9 cellular contexts compared by ENCODE assay signal in the genomic region with DNA sequence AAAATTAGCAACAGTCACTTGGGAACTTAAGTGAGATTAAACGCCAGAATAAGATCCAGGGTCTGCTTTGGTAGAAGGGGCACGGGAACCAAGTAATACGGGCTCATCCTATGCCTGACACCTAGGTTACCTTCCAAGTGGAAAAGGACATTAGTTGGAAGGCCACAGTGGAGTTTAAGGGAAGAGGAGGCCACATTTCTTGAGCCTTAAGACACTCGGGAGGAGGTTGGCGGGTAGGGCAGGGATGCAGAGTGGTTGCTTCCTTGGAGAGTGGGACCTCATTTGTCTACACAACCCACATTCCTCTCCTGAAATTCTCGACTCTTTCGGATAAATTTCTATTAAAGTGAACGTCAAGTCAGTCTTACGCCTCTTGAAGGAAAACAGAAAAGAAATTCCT. TPM values are rescaled to one million over a fixed set of nuclear protein-coding genes. Genes with fewer than 3 reads are reported as not detected.
DNase-seq lines count a peak whose midpoint lies in the region; ATAC-seq and TF ChIP-seq lines count a peak whose summit lies in the region.
"Had no signal": no experiment of that assay in that cellular context is flagged by ENCODE, and none has a peak within 500 bp of the region (broad histone marks: within the 10 kb centered on the region; RNA-seq: fewer than 3 reads in every experiment).

No MANE protein-coding gene starts in this region.

- peak overlapping the region; percentile 53 to 60 for H3K4me3 ChIP-seq in cardiac fibroblast (replicated peaks in 1 of 2; ENCODE audit: low read depth in 2 of 2, low read length in 2 of 2)
- no peak overlapping the region for H3K4me3 ChIP-seq in mesodermal cell (ENCODE audit: extremely low read depth, insufficient read depth, low read length, poor library complexity, severe bottlenecking)
- H3K4me3 ChIP-seq in tibial artery: peak overlapping the region; percentile 47 to 54

- H3K4me3 Mint-ChIP-seq in activated T-cell treated with anti-CD3 and anti-CD28 coated beads, Interleukin-2, amount 50 U/mL, for 24 hours: peak overlapping the region; percentile 85

- H3K36me3 ChIP-seq in mesodermal cell (ENCODE audit: control insufficient read depth, insufficient read depth, low read length) (no peaks in the 10 kb centered on the region), tibial artery (no peaks in the 10 kb centered on the region)

- H3K27ac ChIP-seq in mesodermal cell (ENCODE audit: low read depth, low read length, severe bottlenecking) (peak overlapping the region; percentile 50), tibial artery (no peak overlapping the region)
- H3K27ac ChIP-seq: KMS-11 had no signal

- no peak for DNase-seq in activated T-cell treated with anti-CD3 and anti-CD28 coated beads, Interleukin-2, amount 50 U/mL, for 24 hours
- no peak for DNase-seq in activated T-cell treated with anti-CD3 and anti-CD28 coated beads, Interleukin-2, amount 50 U/mL, for 1 hour
- DNase-seq in cardiac fibroblast (ENCODE audit: low read depth in 2 of 2) (no peak), tibial artery (no peak), NCI-H1930 (lab: John Stamatoyannopoulos, UW) (no peak), NCI-H510A (lab: John Stamatoyannopoulos, UW) (no peak)

- no peaks in the 10 kb centered on the region for H3K4me1 ChIP-seq in mesodermal cell (ENCODE audit: control insufficient read depth, insufficient read depth, low read length, poor library complexity, severe bottlenecking)
- H3K4me1 ChIP-seq in tibial artery: peaks cover 0 to 8% (median 3%) of the 10 kb centered on the region in 4 donors

- WGBS in mesodermal cell (ENCODE audit: insufficient coverage in 2 of 2), 2 experiments: 94 to 95% methylated on average over 3 of the region's 9 CpGs

- peaks cover 26% of the 10 kb centered on the region for H3K4me1 Mint-ChIP-seq in activated T-cell treated with anti-CD3 and anti-CD28 coated beads, Interleukin-2, amount 50 U/mL, for 24 hours (ENCODE audit: low read depth)

- intact Hi-C loops in tibial artery (cut with DNase I; ENCODE audit: low total_unique reads): no loop called here

- ATAC-seq in GM19463 (IDR thresholded peaks at IDR 0.05; ENCODE audit: unreplicated experiment): no peak

- TF ChIP-seq CTCF in cardiac fibroblast (IDR thresholded peaks at IDR 0.05; ENCODE audit: low read depth, low read length) (no peak), tibial artery (IDR thresholded peaks at IDR 0.05) (no peak)

- H3K9me3 ChIP-seq in mesodermal cell (ENCODE audit: control insufficient read depth, low read length) (no peaks in the 10 kb centered on the region), tibial artery (peaks cover 0 to 3% (median 0%) of the 10 kb centered on the region in 3 donors)

- no peaks in the 10 kb centered on the region for H3K36me3 Mint-ChIP-seq in activated T-cell treated with anti-CD3 and anti-CD28 coated beads, Interleukin-2, amount 50 U/mL, for 24 hours (ENCODE audit: low read depth)

- no peak overlapping the region for H3K27ac Mint-ChIP-seq in activated T-cell treated with anti-CD3 and anti-CD28 coated beads, Interleukin-2, amount 50 U/mL, for 24 hours

- peaks cover 3% of the 10 kb centered on the region for H3K9me3 Mint-ChIP-seq in activated T-cell treated with anti-CD3 and anti-CD28 coated beads, Interleukin-2, amount 50 U/mL, for 24 hours

- no peaks in the 10 kb centered on the region for H3K27me3 Mint-ChIP-seq in activated T-cell treated with anti-CD3 and anti-CD28 coated beads, Interleukin-2, amount 50 U/mL, for 24 hours

- H3K27me3 ChIP-seq in tibial artery: no peaks in the 10 kb centered on the region

RNA-seq across cellular contexts. Expression of a gene that starts 0.5 kb away (rescaled TPM):
- 0.29 TPM for polyA plus RNA-seq in mesodermal cell (2013, experiment 1 of 2)
- polyA plus RNA-seq in mesodermal cell (2013, experiment 2 of 2): 0.40 TPM

RNA-seq across cellular contexts. Expression of a gene that starts 56.7 kb away (rescaled TPM):
- polyA plus RNA-seq in mesodermal cell (2013, experiment 1 of 2): 68.4 TPM
- polyA plus RNA-seq in mesodermal cell (2013, experiment 2 of 2): 63.9 TPM
